17 cellular contexts compared by ENCODE assay signal in genomic region chr17:30567231-30568116, GRCh38.
"Had no signal": no experiment of that assay in that cellular context is flagged by ENCODE, and none has a peak within 500 bp of the region (broad histone marks: within the 10 kb centered on the region; RNA-seq: fewer than 3 reads in every experiment).

No MANE protein-coding gene starts in this region.

- H3K4me3 Mint-ChIP-seq: activated B cell treated with CpG ODN at 0.5 μM for 24 hours; effector memory CD8-positive, alpha-beta T cell had no signal

- H3K9me3 ChIP-seq: gastrocnemius medialis, heart right ventricle, prostate gland, thyroid gland had no signal

- H3K4me3 ChIP-seq: gastrocnemius medialis, heart right ventricle, lung, prostate gland, thyroid gland had no signal

- H3K27ac Mint-ChIP-seq: activated B cell treated with CpG ODN at 0.5 μM for 24 hours had no signal

- H3K4me1 ChIP-seq: gastrocnemius medialis, heart right ventricle, prostate gland, thyroid gland had no signal

- H3K36me3 ChIP-seq: brain microvascular endothelial cell, gastrocnemius medialis, heart right ventricle, prostate gland, thyroid gland had no signal

- H3K27ac ChIP-seq: brain microvascular endothelial cell, gastrocnemius medialis, heart right ventricle, prostate gland, thyroid gland had no signal

- H3K27me3 ChIP-seq: brain microvascular endothelial cell, thyroid gland had no signal

- ATAC-seq: effector memory CD8-positive, alpha-beta T cell; gastrocnemius medialis; heart right ventricle; left colon had no signal

- DNase-seq: activated B cell treated with CpG ODN at 0.5 μM for 24 hours; activated CD4-positive, alpha-beta T cell treated with anti-CD3 and anti-CD28 coated beads for 48 hours; activated naive CD4-positive, alpha-beta T cell treated with Interleukin-2 at 50 U/mL for 16 hours; activated T-cell treated with anti-CD3 and anti-CD28 coated beads for 4 hours; brain microvascular endothelial cell; cerebellar nuclear complex; dermis blood vessel endothelial cell; effector memory CD8-positive, alpha-beta T cell; gastrocnemius medialis; heart right ventricle; left colon; midbrain; SIG-M5; stimulated activated CD4-positive, alpha-beta T cell treated with anti-CD3 and anti-CD28 coated beads, Interleukin-1b, Interleukin-23, amount 100 ng/mL, for 48 hours; thyroid gland had no signal
